8 cellular contexts compared by ENCODE assay signal in genomic region chr14:32933943-32934890, GRCh38. TPM values are rescaled to one million over a fixed set of nuclear protein-coding genes. Genes with fewer than 3 reads are reported as not detected.
DNase-seq lines count a peak whose midpoint lies in the region; ATAC-seq and TF ChIP-seq lines count a peak whose summit lies in the region.

No MANE protein-coding gene starts in this region.

- H3K27ac ChIP-seq in HUES6 (ENCODE audit: low read depth, low read length) (no peak overlapping the region), skeletal muscle tissue (ENCODE audit: low read depth, low read length) (no peak overlapping the region), RWPE1 (no peak overlapping the region)

- ATAC-seq in HG02588 (IDR thresholded peaks at IDR 0.05; ENCODE audit: unreplicated experiment) = no peak

- H3K9me3 ChIP-seq in HUES6 (ENCODE audit: control insufficient read depth, insufficient read depth, low read depth, low read length) = no peaks in the 10 kb centered on the region
- no peaks in the 10 kb centered on the region for H3K9me3 ChIP-seq in iPS-18c (ENCODE audit: control insufficient read depth, insufficient read depth, low read length)
- no peaks in the 10 kb centered on the region for H3K9me3 ChIP-seq in skeletal muscle tissue (ENCODE audit: control insufficient read depth in 3 of 3, low read length in 3 of 3)

- DNase-seq in AG08395 (ENCODE audit: low spot score) = peak; percentile 29
- peak in 51 of 56 donors; percentile 29 to 92 (median 71) for DNase-seq in amygdala (lab: John Stamatoyannopoulos, UW)
- DNase-seq in RWPE1 (ENCODE audit: low spot score) = no peak
- DNase-seq in RKO (ENCODE audit: low spot score) = no peak

- peaks cover 35% of the 10 kb centered on the region for H3K4me1 ChIP-seq in HUES6 (ENCODE audit: control insufficient read depth, insufficient read depth, low read length)
- H3K4me1 ChIP-seq in skeletal muscle tissue (ENCODE audit: control insufficient read depth in 3 of 3, insufficient read depth in 3 of 3, low read length in 3 of 3) = peaks cover 18 to 29% (median 24%) of the 10 kb centered on the region in 3 donors

- H3K9ac ChIP-seq in HUES6 (ENCODE audit: low read length) (peak overlapping the region; percentile 52), skeletal muscle tissue (ENCODE audit: low read depth in 1 of 3, low read length in 3 of 3) (peak overlapping the region in 2 of 3 donors; percentile 10 to 61)

- POLR2A ChIA-PET in RWPE1 (lab: Yijun Ruan, JAX; ENCODE audit: low non-redundant PET) = no interaction called here

- TF ChIP-seq CTCF in RWPE1 (conservative IDR thresholded peaks at IDR 0.05; ENCODE audit: low read depth) = no peak

- H3K27me3 ChIP-seq in HUES6 (ENCODE audit: control insufficient read depth, insufficient read depth, low read length) = peaks cover 79% of the 10 kb centered on the region
- H3K27me3 ChIP-seq in skeletal muscle tissue (ENCODE audit: control insufficient read depth in 3 of 3, insufficient read depth in 3 of 3, low read length in 3 of 3) = peaks cover 0 to 45% (median 22%) of the 10 kb centered on the region in 3 donors

- peak overlapping the region; percentile 80 for H3K4me3 ChIP-seq in HUES6 (ENCODE audit: low read depth, low read length)
- peak overlapping the region; percentile 61 for H3K4me3 ChIP-seq in iPS-18c (ENCODE audit: insufficient read depth, low read depth, low read length)
- peak overlapping the region; percentile 71 to 74 (median 73) for H3K4me3 ChIP-seq in skeletal muscle tissue (ENCODE audit: low read length in 3 of 3)

- CTCF ChIA-PET in RWPE1 (lab: Yijun Ruan, JAX) = interaction anchor here (0.6 kb wide), 2 partner anchors 138 to 868 kb away, joined by 3 read pairs; no protein-coding TSS in a partner anchor

- H3K36me3 ChIP-seq in HUES6 (ENCODE audit: control insufficient read depth, insufficient read depth, low read length) (no peaks in the 10 kb centered on the region), skeletal muscle tissue (ENCODE audit: control insufficient read depth in 3 of 3, insufficient read depth in 3 of 3, low read length in 3 of 3) (no peaks in the 10 kb centered on the region)

RNA-seq across cellular contexts. Expression of gene NPAS3, which starts 4.5 kb away (rescaled TPM):
- 9.9 TPM for total RNA-seq in skeletal muscle tissue

Comparison
In these comparisons a context has a peak if more than half of its experiments do, and no peak if none do; other contexts are left out.
1. DNase-seq: peak in AG08395 (single experiment) and amygdala (51 of 56); none in RWPE1 (single experiment) and RKO (single experiment).
2. Peak in every context shown above with its lines, with median percentiles within 50 percentile points of each other: H3K4me3 ChIP-seq.